ENCODE assay signal across 1 cellular context in genomic region chr15:73683257-73683623, GRCh38.
A peak's percentile ranks its signal among the peaks of the same experiment; 100 is the strongest.
TF ChIP-seq lines count a peak whose summit lies in the region.

No MANE protein-coding gene starts in this region.

TF ChIP-seq in H1, 55 proteins besides CTCF, POLR2A, EP300 and RAD21:
- no peak for TF ChIP-seq GTF2F1 (IDR thresholded peaks at IDR 0.05; ENCODE audit: borderline replicate concordance, low read depth, low read length)
- TF ChIP-seq KDM4A (IDR thresholded peaks at IDR 0.05; ENCODE audit: low read depth, low read length, severe bottlenecking): no peak
- TF ChIP-seq, protein P1, sequence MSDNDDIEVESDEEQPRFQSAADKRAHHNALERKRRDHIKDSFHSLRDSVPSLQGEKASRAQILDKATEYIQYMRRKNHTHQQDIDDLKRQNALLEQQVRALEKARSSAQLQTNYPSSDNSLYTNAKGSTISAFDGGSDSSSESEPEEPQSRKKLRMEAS (IDR thresholded peaks at IDR 0.05): no peak
- TF ChIP-seq SP1 (IDR thresholded peaks at IDR 0.05; ENCODE audit: low read depth, low read length): no peak
- TF ChIP-seq GABPA (IDR thresholded peaks at IDR 0.05; ENCODE audit: borderline replicate concordance, insufficient read depth, low read length): no peak
- peak in 1 of 2 experiments; percentile 69; a peak in 1 of 4 replicates for TF ChIP-seq HDAC2 (IDR thresholded peaks at IDR 0.05; ENCODE audit: borderline replicate concordance in 1 of 2, low read depth in 2 of 2, low read length in 2 of 2)
- no peak for TF ChIP-seq SIN3A (conservative IDR thresholded peaks at IDR 0.05 in 1 of 2, IDR thresholded peaks at IDR 0.05 in 1 of 2; ENCODE audit: low read depth in 1 of 2, low read length in 2 of 2)
- TF ChIP-seq KDM1A (IDR thresholded peaks at IDR 0.05; ENCODE audit: borderline replicate concordance, low read length): peak; percentile 98
- no peak for TF ChIP-seq NANOG (IDR thresholded peaks at IDR 0.05; ENCODE audit: insufficient read depth, low read depth, low read length, poor library complexity, severe bottlenecking)
